Comparison of ENCODE assay signal across 8 cellular contexts in genomic region chr20:266213-266603, GRCh38. TPM values are rescaled to one million over a fixed set of nuclear protein-coding genes. Genes with fewer than 3 reads are reported as not detected.
A peak's percentile ranks its signal among the peaks of the same experiment; 100 is the strongest.
DNase-seq lines count a peak whose midpoint lies in the region; ATAC-seq, FAIRE-seq and TF ChIP-seq lines count a peak whose summit lies in the region.

No MANE protein-coding gene starts in this region.

- H3K27ac Mint-ChIP-seq in CD8-positive, alpha-beta T cell, result no peak overlapping the region
- H3K27ac Mint-ChIP-seq in central memory CD8-positive, alpha-beta T cell (ENCODE audit: low read depth), result no peak overlapping the region
- H3K27ac Mint-ChIP-seq in neural crest cell (ENCODE audit: unreplicated experiment), result no peak overlapping the region

- H3K4me3 ChIP-seq in CD8-positive, alpha-beta T cell (ENCODE audit: low read depth, low read length), result peak overlapping the region; percentile 69
- peak overlapping the region; percentile 54 for H3K4me3 ChIP-seq in OCI-LY1 (ENCODE audit: low read depth, low read length, poor library complexity, severe bottlenecking)
- H3K4me3 ChIP-seq in pancreas, result peak overlapping the region in 2 of 4 donors; percentile 21 to 39

- H3K27me3 ChIP-seq in CD8-positive, alpha-beta T cell (ENCODE audit: insufficient read depth, low read length), result no peaks in the 10 kb centered on the region
- H3K27me3 ChIP-seq in OCI-LY1 (ENCODE audit: insufficient read depth, low read length) (0 out of 2 replicates have a peak, but pooled peaks cover 2% of the 10 kb centered on the region), pancreas (no peaks in the 10 kb centered on the region)

- H3K4me1 Mint-ChIP-seq in CD8-positive, alpha-beta T cell (ENCODE audit: low read depth), result peaks cover 9% of the 10 kb centered on the region
- H3K4me1 Mint-ChIP-seq in central memory CD8-positive, alpha-beta T cell, result peaks cover 11% of the 10 kb centered on the region
- peaks cover 11% of the 10 kb centered on the region for H3K4me1 Mint-ChIP-seq in neural crest cell

- H3K36me3 Mint-ChIP-seq in CD8-positive, alpha-beta T cell, result no peaks in the 10 kb centered on the region
- no peaks in the 10 kb centered on the region for H3K36me3 Mint-ChIP-seq in central memory CD8-positive, alpha-beta T cell (ENCODE audit: insufficient read depth)
- no peaks in the 10 kb centered on the region for H3K36me3 Mint-ChIP-seq in neural crest cell (ENCODE audit: low read depth)

- TF ChIP-seq CTCF in CD8-positive, alpha-beta T cell (IDR thresholded peaks at IDR 0.05), result no peak
- no peak for TF ChIP-seq CTCF in OCI-LY1 (IDR thresholded peaks at IDR 0.05; ENCODE audit: low read length)
- no peak for TF ChIP-seq CTCF in neural crest cell (conservative IDR thresholded peaks at IDR 0.05)
- TF ChIP-seq CTCF in pancreas (IDR thresholded peaks at IDR 0.05), result no peak

- no peaks in the 10 kb centered on the region for H3K79me2 ChIP-seq in OCI-LY1 (ENCODE audit: insufficient read depth, low read length)

- ATAC-seq in CD8-positive, alpha-beta T cell, result no peak
- ATAC-seq in central memory CD8-positive, alpha-beta T cell (replicated peaks; ENCODE audit: extremely low read depth, poor library complexity, severe bottlenecking), result no peak
- ATAC-seq in left colon (no peak), pancreas (no peak), HG03097 (IDR thresholded peaks at IDR 0.05; ENCODE audit: low FRiP score, unreplicated experiment) (no peak)

- H3K4me1 ChIP-seq in CD8-positive, alpha-beta T cell (ENCODE audit: insufficient read depth, low read length), result no peaks in the 10 kb centered on the region
- H3K4me1 ChIP-seq in OCI-LY1 (ENCODE audit: insufficient read depth, low read length, severe bottlenecking), result peaks cover 7% of the 10 kb centered on the region
- H3K4me1 ChIP-seq in pancreas, result peaks cover 0 to 3% (median 0%) of the 10 kb centered on the region in 3 donors

- CTCF ChIA-PET in CD8-positive, alpha-beta T cell (lab: Charles Lee), result interaction anchor here (0.6 to 5.9 kb wide), 24 partner anchors 8 to 224 kb away, joined by 3 to 51 read pairs (median 5); partner anchors contain the start of genes DEFB129 and DEFB132

- H3K27me3 Mint-ChIP-seq in CD8-positive, alpha-beta T cell (ENCODE audit: low read depth), result peaks cover 2% of the 10 kb centered on the region
- peaks cover 18% of the 10 kb centered on the region for H3K27me3 Mint-ChIP-seq in central memory CD8-positive, alpha-beta T cell
- H3K27me3 Mint-ChIP-seq in neural crest cell (ENCODE audit: low read depth), result peaks cover 23% of the 10 kb centered on the region

- no peaks in the 10 kb centered on the region for H4K20me1 ChIP-seq in OCI-LY1 (ENCODE audit: insufficient read depth, low read length)

- H3K9ac ChIP-seq in OCI-LY1 (ENCODE audit: low read length), result peak overlapping the region; percentile 52; the same call in 1 of the 2 replicates

- H3K9me3 ChIP-seq in CD8-positive, alpha-beta T cell (ENCODE audit: low read length), result no peaks in the 10 kb centered on the region
- H3K9me3 ChIP-seq in OCI-LY1 (ENCODE audit: low read length), result no peaks in the 10 kb centered on the region
- H3K9me3 ChIP-seq in pancreas, result no peaks in the 10 kb centered on the region

- peak overlapping the region; percentile 86 for H3K4me3 Mint-ChIP-seq in CD8-positive, alpha-beta T cell
- peak overlapping the region; percentile 86 for H3K4me3 Mint-ChIP-seq in central memory CD8-positive, alpha-beta T cell
- peak overlapping the region; percentile 79 for H3K4me3 Mint-ChIP-seq in neural crest cell

- intact Hi-C loops in CD8-positive, alpha-beta T cell (cut with DNase I, micrococcal nuclease), result no loop called here
- intact Hi-C loops in left colon (cut with DNase I, micrococcal nuclease), result no loop called here
- intact Hi-C loops in pancreas (cut with DNase I), result no loop called here

- no peak overlapping the region for H3K27ac ChIP-seq in CD8-positive, alpha-beta T cell (ENCODE audit: low read depth, low read length)
- H3K27ac ChIP-seq in OCI-LY1 (ENCODE audit: low read depth, low read length, poor library complexity, severe bottlenecking) (no peak overlapping the region), pancreas (no peak overlapping the region)

- H2AFZ ChIP-seq in OCI-LY1 (ENCODE audit: low read length), result peak overlapping the region; percentile 76

- FAIRE-seq in pancreas (lab: Jason Lieb, UNC), result no peak

- no peaks in the 10 kb centered on the region for H3K36me3 ChIP-seq in CD8-positive, alpha-beta T cell (ENCODE audit: insufficient read depth, low read length)
- H3K36me3 ChIP-seq in OCI-LY1 (ENCODE audit: insufficient read depth, low read length) (no peaks in the 10 kb centered on the region), pancreas (no peaks in the 10 kb centered on the region)

- H3K9me2 ChIP-seq in OCI-LY1 (ENCODE audit: low read depth, low read length), result no peaks in the 10 kb centered on the region

- no peaks in the 10 kb centered on the region for H3F3A ChIP-seq in OCI-LY1 (ENCODE audit: insufficient read depth, low read length)

- H3K9me3 Mint-ChIP-seq in CD8-positive, alpha-beta T cell, result no peaks in the 10 kb centered on the region
- no peaks in the 10 kb centered on the region for H3K9me3 Mint-ChIP-seq in central memory CD8-positive, alpha-beta T cell
- H3K9me3 Mint-ChIP-seq in neural crest cell, result no peaks in the 10 kb centered on the region

- POLR2A ChIA-PET in CD8-positive, alpha-beta T cell (lab: Charles Lee), result interaction anchor here (0.6 to 0.7 kb wide), 2 partner anchors 62 to 103 kb away, joined by 3 to 9 read pairs; no protein-coding TSS in a partner anchor

- DNase-seq in CD8-positive, alpha-beta T cell, result no peak
- no peak for DNase-seq in central memory CD8-positive, alpha-beta T cell (ENCODE audit: low spot score in 2 of 2)
- no peak for DNase-seq in neural crest cell (ENCODE audit: low read depth, low spot score)
- DNase-seq in stimulated activated CD4-positive, alpha-beta T cell treated with anti-CD3 and anti-CD28 coated beads, Interleukin-4, amount 100 ng/mL, for 4 hours, result no peak
- no peak for DNase-seq in left colon
- DNase-seq in pancreas, result no peak

- WGBS in pancreas, 2 donors, result 78 to 86% methylated on average over 8 of the region's 8 CpGs

- H3K4me2 ChIP-seq in OCI-LY1 (ENCODE audit: low read length), result peak overlapping the region; percentile 68

RNA-seq across cellular contexts. Expression of gene DEFB132, which starts 8.7 kb away (rescaled TPM):
- total RNA-seq in CD8-positive, alpha-beta T cell, result not detected
- not detected in 2 replicates for total RNA-seq in neural crest cell
- total RNA-seq in left colon, result not detected
- total RNA-seq in pancreas, result not detected
- under 1 TPM in 1 of 2 donors, not detected in 1; 0.02 TPM for polyA plus RNA-seq in pancreas

RNA-seq across cellular contexts. Expression of gene C20orf96, which starts 24.3 kb away (rescaled TPM):
- total RNA-seq in CD8-positive, alpha-beta T cell, result 1 to 10 TPM; 1.9 to 2.6 TPM
- 34.0 and 40.8 TPM in 2 replicates for total RNA-seq in neural crest cell
- 10 to 100 TPM; 10.1 to 13.1 TPM for total RNA-seq in left colon
- 1 to 10 TPM; 2.5 to 6.3 (median 2.9) TPM for total RNA-seq in pancreas
- 1 to 10 TPM; 5.8 to 6.8 TPM for polyA plus RNA-seq in pancreas

RNA-seq across cellular contexts. Expression of gene ZCCHC3, which starts 31.2 kb away (rescaled TPM):
- total RNA-seq in CD8-positive, alpha-beta T cell, result 10 to 100 TPM; 21.8 to 22.0 TPM
- total RNA-seq in neural crest cell, result 58.9 and 59.2 TPM in 2 replicates
- 10 to 100 TPM; 10.2 to 13.0 TPM for total RNA-seq in left colon
- total RNA-seq in pancreas, result 1 to 10 TPM; 4.2 to 8.1 (median 6.2) TPM
- 10 to 100 TPM in 1 of 2 donors, 1 to 10 TPM in 1; 5.2 to 10.7 TPM for polyA plus RNA-seq in pancreas

RNA-seq across cellular contexts. Expression of gene DEFB129, which starts 39.1 kb away (rescaled TPM):
- not detected for total RNA-seq in CD8-positive, alpha-beta T cell
- not detected in 2 replicates for total RNA-seq in neural crest cell
- not detected for total RNA-seq in left colon
- total RNA-seq in pancreas, result not detected
- not detected for polyA plus RNA-seq in pancreas

RNA-seq across cellular contexts. Expression of gene SOX12, which starts 59.1 kb away (rescaled TPM):
- total RNA-seq in CD8-positive, alpha-beta T cell, result 10 to 100 TPM; 10.3 to 11.1 TPM
- 88.7 and 88.8 TPM in 2 replicates for total RNA-seq in neural crest cell
- 1 to 10 TPM; 3.8 to 5.6 TPM for total RNA-seq in left colon
- total RNA-seq in pancreas, result 1 to 10 TPM; 4.3 to 8.8 (median 6.5) TPM
- 1 to 10 TPM; 2.9 to 4.8 TPM for polyA plus RNA-seq in pancreas
